In the genomic region with DNA sequence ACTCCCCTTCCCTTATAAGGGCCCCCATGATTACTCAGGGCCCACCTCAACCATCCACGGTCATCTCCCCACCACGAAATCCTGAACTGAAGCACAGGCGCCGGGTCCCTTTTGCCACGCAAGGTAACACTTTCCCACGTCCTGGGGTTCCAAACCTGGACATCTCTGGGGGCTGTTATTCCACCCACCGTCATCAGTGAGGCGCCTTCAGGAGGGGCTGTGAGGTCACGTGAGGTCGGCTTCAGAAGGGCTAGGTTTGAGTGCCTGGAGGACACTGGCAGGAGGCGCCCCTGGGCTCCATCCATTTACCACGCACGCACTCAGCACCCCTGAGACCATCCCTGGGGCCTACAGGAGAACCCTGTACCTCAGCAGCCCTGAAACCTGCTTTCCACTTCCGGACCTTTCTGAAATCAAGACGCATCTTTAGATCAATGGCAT, we compare ENCODE assay signal across 1 cellular context.
TF ChIP-seq lines count a peak whose summit lies in the region.

No MANE protein-coding gene starts in this region.

TF ChIP-seq in GM12878, 131 proteins besides CTCF, POLR2A, EP300 and RAD21:
- TF ChIP-seq, protein P1, sequence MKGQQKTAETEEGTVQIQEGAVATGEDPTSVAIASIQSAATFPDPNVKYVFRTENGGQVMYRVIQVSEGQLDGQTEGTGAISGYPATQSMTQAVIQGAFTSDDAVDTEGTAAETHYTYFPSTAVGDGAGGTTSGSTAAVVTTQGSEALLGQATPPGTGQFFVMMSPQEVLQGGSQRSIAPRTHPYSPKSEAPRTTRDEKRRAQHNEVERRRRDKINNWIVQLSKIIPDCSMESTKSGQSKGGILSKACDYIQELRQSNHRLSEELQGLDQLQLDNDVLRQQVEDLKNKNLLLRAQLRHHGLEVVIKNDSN (IDR thresholded peaks at IDR 0.05; ENCODE audit: borderline replicate concordance, extremely low read length, insufficient read depth, low read depth, low read length): peak; percentile 33
- no peak for TF ChIP-seq SMC3 (IDR thresholded peaks at IDR 0.05; ENCODE audit: borderline replicate concordance, low read length)
- TF ChIP-seq SRF (IDR thresholded peaks at IDR 0.05; ENCODE audit: low read depth in 2 of 2, low read length in 2 of 2): peak in 1 of 2 experiments; percentile 35; a peak in 1 of 4 replicates
- no peak for TF ChIP-seq TCF3 (IDR thresholded peaks at IDR 0.05; ENCODE audit: borderline replicate concordance, insufficient read depth, low read depth, low read length)
